16 cellular contexts compared by ENCODE assay signal in the genomic region with DNA sequence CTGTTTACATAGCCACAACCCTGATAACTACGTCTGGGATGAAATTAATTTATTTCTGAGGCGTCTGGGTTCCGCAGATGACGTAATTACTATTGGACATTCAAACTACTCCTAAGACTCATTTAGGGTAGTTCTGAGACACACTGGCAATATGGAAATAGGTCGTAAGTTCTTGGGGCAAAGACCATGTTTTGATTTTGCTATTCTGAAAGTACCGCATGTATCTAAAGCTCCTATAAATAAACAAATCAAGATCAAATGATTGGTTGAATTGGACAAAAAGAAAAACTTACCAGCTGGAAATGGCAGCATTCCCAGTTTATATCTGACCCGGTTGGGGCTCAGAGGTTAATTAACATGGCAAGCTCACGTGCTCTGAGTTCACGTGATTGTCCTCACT.
DNase-seq lines count a peak whose midpoint lies in the region; ATAC-seq, FAIRE-seq and TF ChIP-seq lines count a peak whose summit lies in the region.
"Had no signal": no experiment of that assay in that cellular context is flagged by ENCODE, and none has a peak within 500 bp of the region (broad histone marks: within the 10 kb centered on the region; RNA-seq: fewer than 3 reads in every experiment).

No MANE protein-coding gene starts in this region.

- WGBS in liver: 36% methylated on average over 9 of the region's 9 CpGs
- WGBS in HepG2 (ENCODE audit: low lambda C conversion rate): 65% methylated on average over 9 of the region's 9 CpGs

- no peaks in the 10 kb centered on the region for H3K27me3 ChIP-seq in liver (ENCODE audit: control insufficient read depth in 4 of 4, insufficient read depth in 4 of 4, low read length in 3 of 4)
- H3K27me3 ChIP-seq in HepG2 (ENCODE audit: control insufficient read depth in 1 of 2, insufficient read depth in 2 of 2, low read length in 2 of 2): peaks cover 2 to 31% of the 10 kb centered on the region in 2 experiments; a peak in 2 of 5 replicates
- H3K27me3 ChIP-seq in endothelial cell of umbilical vein (ENCODE audit: control insufficient read depth in 2 of 2, insufficient read depth in 2 of 2, low read length in 2 of 2): no peaks in the 10 kb centered on the region
- H3K27me3 ChIP-seq in MG63: no peaks in the 10 kb centered on the region

- no TSS peak for BruUV-seq in HepG2 (replicated peaks; lab: Mats Ljungman, UMichigan)
- no TSS peak for BruUV-seq in endothelial cell of umbilical vein (replicated peaks; lab: Mats Ljungman, UMichigan)

- no peak for DNase-seq in HepG2 (ENCODE audit: low spot score)
- DNase-seq in endothelial cell of umbilical vein (ENCODE audit: low read depth, low spot score): peak; percentile 37
- DNase-seq in lung microvascular endothelial cell (ENCODE audit: low read depth in 2 of 2): peak; percentile 45 to 52
- DNase-seq in MG63: no peak
- no peak for DNase-seq in NCI-H2029 (lab: John Stamatoyannopoulos, UW)
- no peak for DNase-seq in erythroblast (lab: John Stamatoyannopoulos, UW)
- DNase-seq: Caco-2; CD8-positive, alpha-beta memory T cell; DMS 273 treated with DMSO at 0.1 percent for 48 hours; GM23248 had no signal

- TF ChIP-seq CTCF in liver (IDR thresholded peaks at IDR 0.05; ENCODE audit: low read depth, low read length, missing input control) (no peak), HepG2 (CRISPR knock-in tag; IDR thresholded peaks at IDR 0.05) (no peak), endothelial cell of umbilical vein (IDR thresholded peaks at IDR 0.05; ENCODE audit: extremely low read depth in 1 of 2, insufficient read depth in 1 of 2, low read depth in 1 of 2, low read length in 2 of 2) (no peak)

- no peak overlapping the region for H3K4me3 ChIP-seq in liver (ENCODE audit: low read depth in 1 of 3, low read length in 3 of 3)
- no peak overlapping the region for H3K4me3 ChIP-seq in HepG2 (replicated peaks in 1 of 3; ENCODE audit: insufficient read depth in 1 of 3, low read depth in 2 of 3, low read length in 3 of 3)
- no peak overlapping the region for H3K4me3 ChIP-seq in endothelial cell of umbilical vein (replicated peaks in 1 of 3; ENCODE audit: insufficient read depth in 1 of 3, low read depth in 1 of 3, low read length in 3 of 3)
- H3K4me3 ChIP-seq in MG63: no peak overlapping the region
- H3K4me3 ChIP-seq: GM23248 had no signal

- in situ Hi-C loops in HepG2 (cut with HindIII; ENCODE audit: extremely low pct_ligation_motif_present, low pct_unique_long_range_greater_than_20kb): no loop called here

- H3K9ac ChIP-seq in liver (ENCODE audit: low read depth in 1 of 2, low read length in 2 of 2): no peak overlapping the region
- no peak overlapping the region for H3K9ac ChIP-seq in HepG2 (ENCODE audit: insufficient read depth, low read depth, low read length)
- H3K9ac ChIP-seq in endothelial cell of umbilical vein (replicated peaks; ENCODE audit: extremely low read depth, insufficient read depth, low read length): no peak overlapping the region
- H3K9ac ChIP-seq: GM23248 had no signal

- TF ChIP-seq RAD21 in liver (IDR thresholded peaks at IDR 0.05) (no peak), HepG2 (CRISPR knock-in tag; IDR thresholded peaks at IDR 0.05) (no peak)

- H4K20me1 ChIP-seq in HepG2 (ENCODE audit: insufficient read depth, low read length): no peaks in the 10 kb centered on the region
- H4K20me1 ChIP-seq in endothelial cell of umbilical vein (replicated peaks; ENCODE audit: control insufficient read depth, extremely low read depth, insufficient read depth, low read length): no peaks in the 10 kb centered on the region

- ATAC-seq in HepG2 (no peak), GM19023 (IDR thresholded peaks at IDR 0.05; ENCODE audit: unreplicated experiment) (no peak)
- ATAC-seq: HCT116 had no signal

- intact Hi-C loops in HepG2 (cut with micrococcal nuclease; ENCODE audit: unreplicated experiment) (no loop called here), endothelial cell of umbilical vein (cut with micrococcal nuclease) (loop anchor here (5.0 kb wide), 1 partner anchor 54 kb away; no protein-coding TSS in a partner anchor)

- dilution Hi-C loops in endothelial cell of umbilical vein (cut with MboI; ENCODE audit: extremely low pct_ligation_motif_present, low sequenced_read_pairs): no loop called here

- TF ChIP-seq EP300 in HepG2 (IDR thresholded peaks at IDR 0.05; ENCODE audit: low read depth in 2 of 2, low read length in 2 of 2) (no peak), HepG2 (CRISPR knock-in tag; IDR thresholded peaks at IDR 0.05; ENCODE audit: borderline replicate concordance) (no peak)

- CTCF ChIA-PET in HepG2 (lab: Yijun Ruan, JAX; ENCODE audit: low intra/inter-chr PET ratio, low total read pairs) (no interaction called here), endothelial cell of umbilical vein (lab: Charles Lee) (no interaction called here)

- no peaks in the 10 kb centered on the region for H3K9me3 ChIP-seq in liver (ENCODE audit: control insufficient read depth in 4 of 4, low read length in 3 of 4)
- H3K9me3 ChIP-seq in HepG2 (ENCODE audit: low read length): no peaks in the 10 kb centered on the region
- no peaks in the 10 kb centered on the region for H3K9me3 ChIP-seq in endothelial cell of umbilical vein (replicated peaks; ENCODE audit: control insufficient read depth, insufficient read depth, low read length)
- no peaks in the 10 kb centered on the region for H3K9me3 ChIP-seq in MG63
- H3K9me3 ChIP-seq: Caco-2 had no signal

- no peak overlapping the region for H2AFZ ChIP-seq in HepG2 (ENCODE audit: low read length)
- H2AFZ ChIP-seq in endothelial cell of umbilical vein (ENCODE audit: low read depth, low read length): no peak overlapping the region
- H2AFZ ChIP-seq: GM23248 had no signal

- H3K9me1 ChIP-seq in endothelial cell of umbilical vein (replicated peaks; ENCODE audit: control insufficient read depth, extremely low read depth, insufficient read depth, low read length): no peaks in the 10 kb centered on the region

- POLR2A ChIA-PET in HepG2 (lab: Yijun Ruan, JAX) (no interaction called here), endothelial cell of umbilical vein (lab: Charles Lee) (interaction anchor here (1.0 kb wide), 1 partner anchor 110 kb away, joined by 3 read pairs; no protein-coding TSS in a partner anchor)

- H3K27ac ChIP-seq in liver (ENCODE audit: low read depth in 1 of 2, low read length in 2 of 2): no peak overlapping the region
- no peak overlapping the region for H3K27ac ChIP-seq in HepG2 (ENCODE audit: extremely low read length, insufficient read depth, low read length)
- H3K27ac ChIP-seq in endothelial cell of umbilical vein (ENCODE audit: insufficient read depth, low read depth, low read length): no peak overlapping the region
- H3K27ac ChIP-seq: 22Rv1, GM23248 had no signal

- H3K4me1 ChIP-seq in liver (ENCODE audit: control insufficient read depth in 4 of 4, insufficient read depth in 4 of 4, low read length in 3 of 4): peaks cover 10 to 27% (median 16%) of the 10 kb centered on the region in 4 donors
- peaks cover 62% of the 10 kb centered on the region for H3K4me1 ChIP-seq in HepG2 (ENCODE audit: insufficient read depth, low read length)
- peaks cover 24% of the 10 kb centered on the region for H3K4me1 ChIP-seq in endothelial cell of umbilical vein (ENCODE audit: control insufficient read depth, extremely low read depth, insufficient read depth, low read length)
- H3K4me1 ChIP-seq: Caco-2 had no signal

- H3K79me2 ChIP-seq in HepG2 (ENCODE audit: insufficient read depth, low read length) (no peaks in the 10 kb centered on the region), endothelial cell of umbilical vein (ENCODE audit: control insufficient read depth, insufficient read depth, low read length) (no peaks in the 10 kb centered on the region)

- FAIRE-seq in HepG2 (lab: Jason Lieb, UNC) (no peak), endothelial cell of umbilical vein (lab: Jason Lieb, UNC) (no peak)
- FAIRE-seq: GM18507, H54 had no signal

- no peak for TF ChIP-seq POLR2A in HepG2 (IDR thresholded peaks at IDR 0.05; ENCODE audit: insufficient read depth in 1 of 2, low read depth in 2 of 2, low read length in 2 of 2)
- TF ChIP-seq POLR2A in endothelial cell of umbilical vein (IDR thresholded peaks at IDR 0.05; ENCODE audit: low read depth, low read length): no peak
- TF ChIP-seq POLR2A in erythroblast (IDR thresholded peaks at IDR 0.05; ENCODE audit: low read length): no peak

- no peak overlapping the region for H3K4me2 ChIP-seq in HepG2 (ENCODE audit: low read depth, low read length)
- H3K4me2 ChIP-seq in endothelial cell of umbilical vein (ENCODE audit: insufficient read depth, low read length): no peak overlapping the region

- H3K36me3 ChIP-seq in liver (ENCODE audit: control insufficient read depth in 4 of 4, insufficient read depth in 3 of 4, low read depth in 1 of 4, low read length in 3 of 4) (no peaks in the 10 kb centered on the region), HepG2 (replicated peaks in 1 of 2; ENCODE audit: control insufficient read depth in 1 of 2, insufficient read depth in 2 of 2, low read length in 2 of 2) (no peaks in the 10 kb centered on the region), endothelial cell of umbilical vein (ENCODE audit: control insufficient read depth in 2 of 2, extremely low read depth in 1 of 2, insufficient read depth in 2 of 2, low read length in 2 of 2) (no peaks in the 10 kb centered on the region), MG63 (no peaks in the 10 kb centered on the region)

TF ChIP-seq in liver, 16 proteins besides CTCF, POLR2A, EP300 and RAD21 (continues in another document):
- peak; percentile 25 to 64 for TF ChIP-seq HNF4A (conservative IDR thresholded peaks at IDR 0.05)
- TF ChIP-seq RXRA (IDR thresholded peaks at IDR 0.05): peak in 1 of 2 donors; percentile 71
- TF ChIP-seq FOXA1 (IDR thresholded peaks at IDR 0.05): no peak
- TF ChIP-seq JUND (IDR thresholded peaks at IDR 0.05): peak in 1 of 2 donors; percentile 17

TF ChIP-seq in endothelial cell of umbilical vein, 7 proteins besides CTCF, POLR2A, EP300 and RAD21:
- TF ChIP-seq GATA2 (IDR thresholded peaks at IDR 0.05; ENCODE audit: insufficient read depth, insufficient read length, low read depth, low read length): no peak
- no peak for TF ChIP-seq POLR2AphosphoS5 (IDR thresholded peaks at IDR 0.05; ENCODE audit: insufficient read depth, low read depth, low read length)
- no peak for TF ChIP-seq FOS (IDR thresholded peaks at IDR 0.05; ENCODE audit: borderline replicate concordance, insufficient read depth, low read length)
- no peak for TF ChIP-seq MYC (IDR thresholded peaks at IDR 0.05; ENCODE audit: low read depth, low read length)
- no peak for TF ChIP-seq EZH2 (IDR thresholded peaks at IDR 0.05; ENCODE audit: borderline replicate concordance, low read depth, low read length, severe bottlenecking)
- TF ChIP-seq, protein P1, sequence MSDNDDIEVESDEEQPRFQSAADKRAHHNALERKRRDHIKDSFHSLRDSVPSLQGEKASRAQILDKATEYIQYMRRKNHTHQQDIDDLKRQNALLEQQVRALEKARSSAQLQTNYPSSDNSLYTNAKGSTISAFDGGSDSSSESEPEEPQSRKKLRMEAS (IDR thresholded peaks at IDR 0.05; ENCODE audit: insufficient read depth, insufficient read length): no peak
- no peak for TF ChIP-seq JUN (IDR thresholded peaks at IDR 0.05; ENCODE audit: borderline replicate concordance, insufficient read depth, insufficient read length, low read depth)
TF ChIP-seq in endothelial cell of umbilical vein: peak in this region for 0.

Comparison
In these comparisons a context has a peak if more than half of its experiments do, and no peak if none do; other contexts are left out.
1. DNase-seq: peak in endothelial cell of umbilical vein (single experiment) and lung microvascular endothelial cell (2 of 2); none in HepG2 (single experiment), MG63 (single experiment), NCI-H2029 (single experiment) and erythroblast (0 of 2).